Comparison of ENCODE assay signal across 19 cellular contexts in genomic region chr13:110812869-110813645, GRCh38.
A peak's percentile ranks its signal among the peaks of the same experiment; 100 is the strongest.
DNase-seq lines count a peak whose midpoint lies in the region; ATAC-seq and TF ChIP-seq lines count a peak whose summit lies in the region.
"Had no signal": no experiment of that assay in that cellular context is flagged by ENCODE, and none has a peak within 500 bp of the region (broad histone marks: within the 10 kb centered on the region; RNA-seq: fewer than 3 reads in every experiment).

No MANE protein-coding gene starts in this region.

- peaks cover 2% of the 10 kb centered on the region for H3K4me1 ChIP-seq in mesenchymal stem cell (ENCODE audit: control insufficient read depth, insufficient read depth, low read depth, low read length)
- H3K4me1 ChIP-seq: foreskin keratinocyte, Peyer's patch, uterus had no signal

- H3K14ac ChIP-seq in mesenchymal stem cell (ENCODE audit: low read length in 2 of 2), result no peak overlapping the region

- H3K9me3 Mint-ChIP-seq in activated CD8-positive, alpha-beta memory T cell treated with anti-CD3 and anti-CD28 coated beads, Interleukin-2, amount 10 ng/mL, durations not matched to agents 7 days and 5 days (ENCODE audit: low read depth), result no peaks in the 10 kb centered on the region
- H3K9me3 Mint-ChIP-seq in stimulated activated effector memory CD8-positive, alpha-beta T cell treated with anti-CD3 and anti-CD28 coated beads, Interleukin-12 subunit alpha, Interleukin-12 subunit beta, amount 100 ng/mL, for 72 hours, result no peaks in the 10 kb centered on the region
- H3K9me3 Mint-ChIP-seq: CD8-positive, alpha-beta T cell had no signal

- peak overlapping the region; percentile 57 for H3K9ac ChIP-seq in mesenchymal stem cell (ENCODE audit: low read length)

- CTCF ChIA-PET in activated CD8-positive, alpha-beta memory T cell treated with anti-CD3 and anti-CD28 coated beads, Interleukin-2, amount 10 ng/mL, durations not matched to agents 7 days and 5 days (lab: Charles Lee), result interaction anchor here (1.5 kb wide), 1 partner anchor 132 kb away, joined by 4 read pairs; no protein-coding TSS in a partner anchor

- H3K79me1 ChIP-seq in mesenchymal stem cell (replicated peaks; ENCODE audit: low read length, poor library complexity, severe bottlenecking), result no peaks in the 10 kb centered on the region

- H2AK5ac ChIP-seq in mesenchymal stem cell (ENCODE audit: low read length, severe bottlenecking), result no peak overlapping the region

- peaks cover 0 to 22% of the 10 kb centered on the region in 2 experiments for H3K27me3 ChIP-seq in mesenchymal stem cell (ENCODE audit: control insufficient read depth in 1 of 2, insufficient read depth in 1 of 2, low read length in 2 of 2)
- H3K27me3 ChIP-seq: uterus had no signal

- H2BK12ac ChIP-seq in mesenchymal stem cell (ENCODE audit: low read length in 2 of 2), result no peak overlapping the region

- in situ Hi-C loops in astrocyte of the cerebellum (cut with HindIII; ENCODE audit: low sequenced_read_pairs), result loop anchor here (5.0 to 25.0 kb wide), 2 partner anchors 54 to 201 kb away; partner anchors contain the start of gene NAXD
- in situ Hi-C loops in G401 (cut with HindIII; ENCODE audit: low sequenced_read_pairs), result no loop called here

- peak; percentile 40 for DNase-seq in activated CD8-positive, alpha-beta memory T cell treated with anti-CD3 and anti-CD28 coated beads for 24 hours
- DNase-seq in activated CD8-positive, alpha-beta memory T cell treated with anti-CD3 and anti-CD28 coated beads, Interleukin-2, amount 10 ng/mL, durations not matched to agents 7 days and 5 days, result no peak
- no peak for DNase-seq in astrocyte of the cerebellum (ENCODE audit: low read depth)
- DNase-seq in mesenchymal stem cell, result no peak
- no peak for DNase-seq in stimulated activated effector memory CD8-positive, alpha-beta T cell treated with anti-CD3 and anti-CD28 coated beads, Interleukin-12 subunit alpha, Interleukin-12 subunit beta, amount 100 ng/mL, for 72 hours (ENCODE audit: low spot score in 2 of 2)
- DNase-seq in NCI-H2227 treated with DMSO at 0.1 percent for 48 hours (lab: John Stamatoyannopoulos, UW), result no peak
- no peak for DNase-seq in G401 (ENCODE audit: low spot score)
- DNase-seq in NCI-H748 (lab: John Stamatoyannopoulos, UW; ENCODE audit: unreplicated experiment), result no peak
- DNase-seq: CD8-positive, alpha-beta T cell; MG63; midbrain; NCI-H187 treated with DMSO at 0.1 percent for 48 hours; NCI-H526; occipital lobe; Peyer's patch; T-helper 1 cell; uterus had no signal

- no peaks in the 10 kb centered on the region for H3K9me3 ChIP-seq in mesenchymal stem cell (ENCODE audit: control insufficient read depth, low read length)
- H3K9me3 ChIP-seq: MG63, Peyer's patch, uterus had no signal

- no peak overlapping the region for H2BK5ac ChIP-seq in mesenchymal stem cell (ENCODE audit: low read depth, low read length, poor library complexity, severe bottlenecking)

- no peak overlapping the region for H3K4me3 Mint-ChIP-seq in activated CD8-positive, alpha-beta memory T cell treated with anti-CD3 and anti-CD28 coated beads, Interleukin-2, amount 10 ng/mL, durations not matched to agents 7 days and 5 days
- peak overlapping the region; percentile 38 for H3K4me3 Mint-ChIP-seq in stimulated activated effector memory CD8-positive, alpha-beta T cell treated with anti-CD3 and anti-CD28 coated beads, Interleukin-12 subunit alpha, Interleukin-12 subunit beta, amount 100 ng/mL, for 72 hours
- H3K4me3 Mint-ChIP-seq: CD8-positive, alpha-beta T cell had no signal

- no peak for TF ChIP-seq CTCF in astrocyte of the cerebellum (IDR thresholded peaks at IDR 0.05; ENCODE audit: low read depth, low read length, missing control alignments)

- H4K91ac ChIP-seq in mesenchymal stem cell (ENCODE audit: low read length), result no peak overlapping the region

- no peak overlapping the region for H2BK15ac ChIP-seq in mesenchymal stem cell (ENCODE audit: low read depth, poor library complexity, severe bottlenecking)

- H3K27ac ChIP-seq in mesenchymal stem cell (ENCODE audit: low read length, poor library complexity, severe bottlenecking), result no peak overlapping the region
- H3K27ac ChIP-seq: foreskin keratinocyte, Peyer's patch, uterus had no signal

- no peak for ATAC-seq in activated CD8-positive, alpha-beta memory T cell treated with anti-CD3 and anti-CD28 coated beads, Interleukin-2, amount 10 ng/mL, durations not matched to agents 7 days and 5 days
- no peak for ATAC-seq in stimulated activated effector memory CD8-positive, alpha-beta T cell treated with anti-CD3 and anti-CD28 coated beads, Interleukin-12 subunit alpha, Interleukin-12 subunit beta, amount 100 ng/mL, for 72 hours
- ATAC-seq: activated CD4-positive, CD25-positive, alpha-beta regulatory T cell treated with anti-CD3 and anti-CD28 coated beads, Interleukin-2, amount 50 U/mL, for 24 hours; CD8-positive, alpha-beta T cell had no signal

- H2BK120ac ChIP-seq in mesenchymal stem cell (ENCODE audit: low read depth, low read length), result no peak overlapping the region

- H3K4me2 ChIP-seq in mesenchymal stem cell (ENCODE audit: low read length, poor library complexity, severe bottlenecking), result no peak overlapping the region

- H3K4me1 Mint-ChIP-seq in activated CD8-positive, alpha-beta memory T cell treated with anti-CD3 and anti-CD28 coated beads, Interleukin-2, amount 10 ng/mL, durations not matched to agents 7 days and 5 days, result peaks cover 4% of the 10 kb centered on the region
- peaks cover 10% of the 10 kb centered on the region for H3K4me1 Mint-ChIP-seq in stimulated activated effector memory CD8-positive, alpha-beta T cell treated with anti-CD3 and anti-CD28 coated beads, Interleukin-12 subunit alpha, Interleukin-12 subunit beta, amount 100 ng/mL, for 72 hours

- no peak overlapping the region for H3K23ac ChIP-seq in mesenchymal stem cell (ENCODE audit: low read length in 2 of 2)

- no peak overlapping the region for H3K4ac ChIP-seq in mesenchymal stem cell (ENCODE audit: low read depth in 1 of 2, low read length in 2 of 2)

- peak overlapping the region in 1 of 2 experiments; percentile 5 for H3K18ac ChIP-seq in mesenchymal stem cell (ENCODE audit: low read depth in 1 of 2, low read length in 2 of 2)

- peak overlapping the region; percentile 13 for H4K8ac ChIP-seq in mesenchymal stem cell (ENCODE audit: low read length)

- H3K36me3 Mint-ChIP-seq in activated CD8-positive, alpha-beta memory T cell treated with anti-CD3 and anti-CD28 coated beads, Interleukin-2, amount 10 ng/mL, durations not matched to agents 7 days and 5 days, result no peaks in the 10 kb centered on the region
- no peaks in the 10 kb centered on the region for H3K36me3 Mint-ChIP-seq in stimulated activated effector memory CD8-positive, alpha-beta T cell treated with anti-CD3 and anti-CD28 coated beads, Interleukin-12 subunit alpha, Interleukin-12 subunit beta, amount 100 ng/mL, for 72 hours
- H3K36me3 Mint-ChIP-seq: CD8-positive, alpha-beta T cell had no signal

- no peak overlapping the region for H3K27ac Mint-ChIP-seq in activated CD8-positive, alpha-beta memory T cell treated with anti-CD3 and anti-CD28 coated beads, Interleukin-2, amount 10 ng/mL, durations not matched to agents 7 days and 5 days
- no peak overlapping the region for H3K27ac Mint-ChIP-seq in stimulated activated effector memory CD8-positive, alpha-beta T cell treated with anti-CD3 and anti-CD28 coated beads, Interleukin-12 subunit alpha, Interleukin-12 subunit beta, amount 100 ng/mL, for 72 hours
- H3K27ac Mint-ChIP-seq: CD8-positive, alpha-beta T cell had no signal

- H2AFZ ChIP-seq in mesenchymal stem cell (ENCODE audit: low read depth, low read length), result peak overlapping the region; percentile 36

- H3K27me3 Mint-ChIP-seq in activated CD8-positive, alpha-beta memory T cell treated with anti-CD3 and anti-CD28 coated beads, Interleukin-2, amount 10 ng/mL, durations not matched to agents 7 days and 5 days, result peaks cover 39% of the 10 kb centered on the region

- no peaks in the 10 kb centered on the region for H3K36me3 ChIP-seq in mesenchymal stem cell (ENCODE audit: control insufficient read depth in 1 of 2, insufficient read depth in 2 of 2, low read depth in 1 of 2, low read length in 2 of 2)
- H3K36me3 ChIP-seq: MG63, Peyer's patch, uterus had no signal

- WGBS in mesenchymal stem cell, result 92% methylated on average over 81 of the region's 84 CpGs

- H3K4me3 ChIP-seq in astrocyte of the cerebellum (ENCODE audit: low read depth, low read length) (peak overlapping the region; percentile 30), mesenchymal stem cell (ENCODE audit: insufficient read depth in 1 of 2, low read depth in 1 of 2, low read length in 2 of 2) (peak overlapping the region in 1 of 2 experiments; percentile 69)
- H3K4me3 ChIP-seq: MG63 had no signal
